8 cellular contexts compared by ENCODE assay signal in genomic region chr2:233267516-233268245, GRCh38. TPM values are rescaled to one million over a fixed set of nuclear protein-coding genes. Genes with fewer than 3 reads are reported as not detected.
A peak's percentile ranks its signal among the peaks of the same experiment; 100 is the strongest.
DNase-seq lines count a peak whose midpoint lies in the region; ATAC-seq and TF ChIP-seq lines count a peak whose summit lies in the region.

No MANE protein-coding gene starts in this region.

- no peaks in the 10 kb centered on the region for H3K27me3 Mint-ChIP-seq in IgD-negative memory B cell

- POLR2A ChIA-PET in HEK293T (lab: Yijun Ruan, JAX) = no interaction called here

- H3K36me3 Mint-ChIP-seq in IgD-negative memory B cell = peaks cover 15% of the 10 kb centered on the region

- H3K9me3 Mint-ChIP-seq in IgD-negative memory B cell = no peaks in the 10 kb centered on the region

- H3K4me3 Mint-ChIP-seq in IgD-negative memory B cell = peak overlapping the region; percentile 15 to 87 (median 70)

- ATAC-seq in GM19467 (IDR thresholded peaks at IDR 0.05; ENCODE audit: unreplicated experiment) = peak; percentile 88

- peak overlapping the region; percentile 80 to 98 (median 96) for H3K27ac Mint-ChIP-seq in IgD-negative memory B cell

- peaks cover 38 to 45% (median 42%) of the 10 kb centered on the region in 3 donors for H3K4me1 Mint-ChIP-seq in IgD-negative memory B cell

- CTCF ChIA-PET in HEK293T (lab: Yijun Ruan, JAX) = no interaction called here

- peak; percentile 55 to 66 for DNase-seq in activated T-helper 1 cell treated with anti-CD3 and anti-CD28 coated beads, Interleukin-2, amount 50 U/mL, for 16 hours (ENCODE audit: low read depth in 1 of 2, low spot score in 1 of 2)
- peak; percentile 21 to 77 for DNase-seq in stimulated activated CD4-positive, alpha-beta T cell treated with anti-CD3 and anti-CD28 coated beads, Interleukin-4, amount 100 ng/mL, for 4 hours
- no peak for DNase-seq in iPS-NIHi7 (ENCODE audit: extremely low spot score)
- DNase-seq in HEK293T (ENCODE audit: extremely low spot score) = no peak
- no peak for DNase-seq in medulla oblongata (ENCODE audit: extremely low spot score)
- DNase-seq in NCI-H1092 (lab: John Stamatoyannopoulos, UW) = no peak

TF ChIP-seq in HEK293T, 16 proteins besides CTCF, POLR2A, EP300 and RAD21:
- TF ChIP-seq ARNT (IDR thresholded peaks at IDR 0.05) (no peak), LEF1 (IDR thresholded peaks at IDR 0.05; ENCODE audit: borderline replicate concordance) (no peak), FOXM1 (IDR thresholded peaks at IDR 0.05; ENCODE audit: borderline replicate concordance) (no peak)

RNA-seq across cellular contexts. Expression of gene ATG16L1, which starts 16.2 kb away (rescaled TPM):
- 11.2 TPM for polyA plus RNA-seq in IgD-negative memory B cell

RNA-seq across cellular contexts. Expression of gene SAG, which starts 39.9 kb away (rescaled TPM):
- polyA plus RNA-seq in IgD-negative memory B cell = not detected

Comparison
In these comparisons a context has a peak if more than half of its experiments do, and no peak if none do; other contexts are left out.
1. DNase-seq: peak in activated T-helper 1 cell treated with anti-CD3 and anti-CD28 coated beads, Interleukin-2, amount 50 U/mL, for 16 hours (2 of 2) and stimulated activated CD4-positive, alpha-beta T cell treated with anti-CD3 and anti-CD28 coated beads, Interleukin-4, amount 100 ng/mL, for 4 hours (2 of 2); none in iPS-NIHi7 (single experiment), HEK293T (single experiment), medulla oblongata (single experiment) and NCI-H1092 (single experiment).